In genomic region chr16:695355-696089, GRCh38 we compare ENCODE assay signal across 9 cellular contexts. TPM values are rescaled to one million over a fixed set of nuclear protein-coding genes. Genes with fewer than 3 reads are reported as not detected.
DNase-seq lines count a peak whose midpoint lies in the region; ATAC-seq, FAIRE-seq and TF ChIP-seq lines count a peak whose summit lies in the region.
"Had no signal": no experiment of that assay in that cellular context is flagged by ENCODE, and none has a peak within 500 bp of the region (broad histone marks: within the 10 kb centered on the region; RNA-seq: fewer than 3 reads in every experiment).

No MANE protein-coding gene starts in this region.

- peaks cover 0 to 1% (median 0%) of the 10 kb centered on the region in 7 donors for H3K9me3 Mint-ChIP-seq in CD4-positive, CD25-positive, alpha-beta regulatory T cell
- no peaks in the 10 kb centered on the region for H3K9me3 Mint-ChIP-seq in IgD-negative memory B cell
- H3K9me3 Mint-ChIP-seq in central memory CD8-positive, alpha-beta T cell: peaks cover 5% of the 10 kb centered on the region

- H3K4me3 Mint-ChIP-seq in CD4-positive, CD25-positive, alpha-beta regulatory T cell: peak overlapping the region; percentile 69 to 87 (median 86)
- H3K4me3 Mint-ChIP-seq in IgD-negative memory B cell: peak overlapping the region; percentile 76 to 80 (median 78)
- H3K4me3 Mint-ChIP-seq in central memory CD8-positive, alpha-beta T cell: peak overlapping the region; percentile 70

- H3K4me1 ChIP-seq in CD4-positive, CD25-positive, alpha-beta regulatory T cell (ENCODE audit: control insufficient read depth, insufficient read depth, low read length, poor library complexity, severe bottlenecking): peaks cover 47% of the 10 kb centered on the region
- H3K4me1 ChIP-seq in pancreas: peaks cover 0 to 19% (median 6%) of the 10 kb centered on the region in 3 donors

- no peaks in the 10 kb centered on the region for H3K36me3 ChIP-seq in CD4-positive, CD25-positive, alpha-beta regulatory T cell (ENCODE audit: control insufficient read depth, insufficient read depth, low read length)
- H3K36me3 ChIP-seq in pancreas: no peaks in the 10 kb centered on the region

- H3K36me3 Mint-ChIP-seq in CD4-positive, CD25-positive, alpha-beta regulatory T cell: no peaks in the 10 kb centered on the region
- no peaks in the 10 kb centered on the region for H3K36me3 Mint-ChIP-seq in IgD-negative memory B cell
- H3K36me3 Mint-ChIP-seq in central memory CD8-positive, alpha-beta T cell (ENCODE audit: insufficient read depth): peaks cover 10% of the 10 kb centered on the region

- H3K27ac ChIP-seq in CD4-positive, CD25-positive, alpha-beta regulatory T cell (ENCODE audit: insufficient read depth, low read length, poor library complexity, severe bottlenecking): peak overlapping the region; percentile 23
- no peak overlapping the region for H3K27ac ChIP-seq in pancreas

- intact Hi-C loops in pancreas (cut with DNase I): no loop called here

- no peaks in the 10 kb centered on the region for H3K9me3 ChIP-seq in CD4-positive, CD25-positive, alpha-beta regulatory T cell (ENCODE audit: control insufficient read depth in 2 of 2, low read length in 2 of 2)
- H3K9me3 ChIP-seq in pancreas: no peaks in the 10 kb centered on the region

- H3K27me3 ChIP-seq in CD4-positive, CD25-positive, alpha-beta regulatory T cell (ENCODE audit: control insufficient read depth, insufficient read depth, low read length): no peaks in the 10 kb centered on the region
- H3K27me3 ChIP-seq in pancreas: peaks cover 0 to 16% (median 3%) of the 10 kb centered on the region in 4 donors

- no peak for TF ChIP-seq CTCF in pancreas (IDR thresholded peaks at IDR 0.05)

- peak overlapping the region; percentile 26 for H3K4me3 ChIP-seq in CD4-positive, CD25-positive, alpha-beta regulatory T cell (ENCODE audit: low read depth, low read length)
- H3K4me3 ChIP-seq in pancreas: peak overlapping the region in 2 of 4 donors; percentile 15 to 24

- peak; percentile 79 to 81 for ATAC-seq in CD4-positive, CD25-positive, alpha-beta regulatory T cell (ENCODE audit: low read depth in 2 of 2)
- peak; percentile 60 for ATAC-seq in central memory CD8-positive, alpha-beta T cell (replicated peaks; ENCODE audit: extremely low read depth, poor library complexity, severe bottlenecking)
- ATAC-seq in pancreas: peak; percentile 42 to 65 (median 51)
- no peak for ATAC-seq in HG02840 (IDR thresholded peaks at IDR 0.05; ENCODE audit: low FRiP score, unreplicated experiment)
- ATAC-seq in HG03469 (IDR thresholded peaks at IDR 0.05; ENCODE audit: unreplicated experiment): no peak

- DNase-seq in CD4-positive, CD25-positive, alpha-beta regulatory T cell: peak; percentile 60 to 77 (median 76)
- DNase-seq in T-helper 9 cell (peak; percentile 61), pancreas (peak in 1 of 6 donors; percentile 50), kidney glomerular epithelial cell (lab: John Stamatoyannopoulos, UW) (no peak)
- DNase-seq in central memory CD8-positive, alpha-beta T cell (ENCODE audit: low spot score in 2 of 2): peak in 1 of 2 donors; percentile 34

- H3K27ac Mint-ChIP-seq in CD4-positive, CD25-positive, alpha-beta regulatory T cell: peak overlapping the region; percentile 62 to 96 (median 87)
- H3K27ac Mint-ChIP-seq in IgD-negative memory B cell: peak overlapping the region in 2 of 3 donors; percentile 72 to 76
- no peak overlapping the region for H3K27ac Mint-ChIP-seq in central memory CD8-positive, alpha-beta T cell (ENCODE audit: low read depth)

- FAIRE-seq in pancreas (lab: Jason Lieb, UNC): no peak
- FAIRE-seq: GM18507 had no signal

- peaks cover 0 to 38% (median 4%) of the 10 kb centered on the region in 4 donors for H3K4me1 Mint-ChIP-seq in CD4-positive, CD25-positive, alpha-beta regulatory T cell
- peaks cover 5 to 12% (median 6%) of the 10 kb centered on the region in 3 donors for H3K4me1 Mint-ChIP-seq in IgD-negative memory B cell
- H3K4me1 Mint-ChIP-seq in central memory CD8-positive, alpha-beta T cell: peaks cover 20% of the 10 kb centered on the region

- H3K27me3 Mint-ChIP-seq in CD4-positive, CD25-positive, alpha-beta regulatory T cell: peaks cover 4% of the 10 kb centered on the region
- H3K27me3 Mint-ChIP-seq in IgD-negative memory B cell: peaks cover 9% of the 10 kb centered on the region
- H3K27me3 Mint-ChIP-seq in central memory CD8-positive, alpha-beta T cell: peaks cover 10% of the 10 kb centered on the region

- 3 to 4% methylated on average over 69 to 71 of the region's 71 CpGs for WGBS in pancreas, 2 donors

RNA-seq across cellular contexts. Expression of gene WDR24, which starts 5.3 kb away (rescaled TPM):
- total RNA-seq in CD4-positive, CD25-positive, alpha-beta regulatory T cell: 8.9 TPM
- polyA plus RNA-seq in CD4-positive, CD25-positive, alpha-beta regulatory T cell: 10 to 100 TPM in 2 of 4 donors, 1 to 10 TPM in 2; 7.9 to 10.4 (median 10.0) TPM
- polyA plus RNA-seq in IgD-negative memory B cell (15.1 TPM), pancreas (1 to 10 TPM; 7.9 to 8.7 TPM)
- 1 to 10 TPM; 3.5 to 7.5 (median 5.2) TPM for total RNA-seq in pancreas

RNA-seq across cellular contexts. Expression of gene FBXL16, which starts 10.1 kb away (rescaled TPM):
- 18.6 TPM for total RNA-seq in CD4-positive, CD25-positive, alpha-beta regulatory T cell
- 10 to 100 TPM in 1 of 4 donors, 1 to 10 TPM in 3; 8.5 to 10.5 (median 9.3) TPM for polyA plus RNA-seq in CD4-positive, CD25-positive, alpha-beta regulatory T cell
- 4.4 TPM for polyA plus RNA-seq in IgD-negative memory B cell
- total RNA-seq in pancreas: 1 to 10 TPM in 4 of 6 donors, under 1 TPM in 2; 0.60 to 2.8 (median 1.7) TPM
- polyA plus RNA-seq in pancreas: 10 to 100 TPM in 1 of 2 donors, 1 to 10 TPM in 1; 4.8 to 17.7 TPM

RNA-seq across cellular contexts. Expression of gene JMJD8, which starts 11.4 kb away (rescaled TPM):
- total RNA-seq in CD4-positive, CD25-positive, alpha-beta regulatory T cell: 22.7 TPM
- polyA plus RNA-seq in CD4-positive, CD25-positive, alpha-beta regulatory T cell: 10 to 100 TPM; 29.2 to 36.2 (median 33.4) TPM
- 51.0 TPM for polyA plus RNA-seq in IgD-negative memory B cell
- total RNA-seq in pancreas: 10 to 100 TPM; 25.0 to 40.3 (median 30.9) TPM
- polyA plus RNA-seq in pancreas: 10 to 100 TPM; 47.4 to 50.2 TPM

RNA-seq across cellular contexts. Expression of gene STUB1, which starts 15.3 kb away (rescaled TPM):
- total RNA-seq in CD4-positive, CD25-positive, alpha-beta regulatory T cell: 63.2 TPM
- 100 to 1,000 TPM; 117 to 142 (median 135) TPM for polyA plus RNA-seq in CD4-positive, CD25-positive, alpha-beta regulatory T cell
- 137 TPM for polyA plus RNA-seq in IgD-negative memory B cell
- total RNA-seq in pancreas: 10 to 100 TPM; 40.1 to 66.1 (median 56.0) TPM
- 100 to 1,000 TPM in 1 of 2 donors, 10 to 100 TPM in 1; 89.5 to 130 TPM for polyA plus RNA-seq in pancreas

RNA-seq across cellular contexts. Expression of gene METRN, which starts 19.4 kb away (rescaled TPM):
- total RNA-seq in CD4-positive, CD25-positive, alpha-beta regulatory T cell: 4.6 TPM
- polyA plus RNA-seq in CD4-positive, CD25-positive, alpha-beta regulatory T cell: 10 to 100 TPM; 14.3 to 24.1 (median 17.7) TPM
- polyA plus RNA-seq in IgD-negative memory B cell (2.8 TPM), pancreas (10 to 100 TPM; 74.2 to 82.0 TPM)
- total RNA-seq in pancreas: 10 to 100 TPM; 27.6 to 44.9 (median 37.7) TPM

Comparison
In these comparisons a context has a peak if more than half of its experiments do, and no peak if none do; other contexts are left out.
1. ATAC-seq: peak in CD4-positive, CD25-positive, alpha-beta regulatory T cell (2 of 2), central memory CD8-positive, alpha-beta T cell (single experiment) and pancreas (4 of 4); none in HG02840 (single experiment) and HG03469 (single experiment).
2. Peak in every context shown above with its lines, with median percentiles within 50 percentile points of each other: H3K4me3 Mint-ChIP-seq.